ENCODE assay signal across 1 cellular context in genomic region chr4:153465922-153466636, GRCh38.
A peak's percentile ranks its signal among the peaks of the same experiment; 100 is the strongest.
TF ChIP-seq lines count a peak whose summit lies in the region.

Gene TMEM131L, plus strand, starts transcription at chr4:153466360. Its CDS starts 38 bp downstream, at chr4:153466398.

TF ChIP-seq in WTC11, 78 proteins besides CTCF, POLR2A, EP300 and RAD21 (continued from another document):
- TF ChIP-seq USF2 (CRISPR knock-in tag; IDR thresholded peaks at IDR 0.05) (no peak), PREB (CRISPR knock-in tag; IDR thresholded peaks at IDR 0.05; ENCODE audit: borderline replicate concordance) (no peak), FOXP4 (CRISPR knock-in tag; IDR thresholded peaks at IDR 0.05) (peak; percentile 35; the same call in 1 of the 2 replicates), CBFB (CRISPR knock-in tag; IDR thresholded peaks at IDR 0.05; ENCODE audit: low read depth) (0 out of 2 replicates have a peak, but pooled peaks have one; percentile 48)
